Comparison of ENCODE assay signal across 8 cellular contexts in the genomic region with DNA sequence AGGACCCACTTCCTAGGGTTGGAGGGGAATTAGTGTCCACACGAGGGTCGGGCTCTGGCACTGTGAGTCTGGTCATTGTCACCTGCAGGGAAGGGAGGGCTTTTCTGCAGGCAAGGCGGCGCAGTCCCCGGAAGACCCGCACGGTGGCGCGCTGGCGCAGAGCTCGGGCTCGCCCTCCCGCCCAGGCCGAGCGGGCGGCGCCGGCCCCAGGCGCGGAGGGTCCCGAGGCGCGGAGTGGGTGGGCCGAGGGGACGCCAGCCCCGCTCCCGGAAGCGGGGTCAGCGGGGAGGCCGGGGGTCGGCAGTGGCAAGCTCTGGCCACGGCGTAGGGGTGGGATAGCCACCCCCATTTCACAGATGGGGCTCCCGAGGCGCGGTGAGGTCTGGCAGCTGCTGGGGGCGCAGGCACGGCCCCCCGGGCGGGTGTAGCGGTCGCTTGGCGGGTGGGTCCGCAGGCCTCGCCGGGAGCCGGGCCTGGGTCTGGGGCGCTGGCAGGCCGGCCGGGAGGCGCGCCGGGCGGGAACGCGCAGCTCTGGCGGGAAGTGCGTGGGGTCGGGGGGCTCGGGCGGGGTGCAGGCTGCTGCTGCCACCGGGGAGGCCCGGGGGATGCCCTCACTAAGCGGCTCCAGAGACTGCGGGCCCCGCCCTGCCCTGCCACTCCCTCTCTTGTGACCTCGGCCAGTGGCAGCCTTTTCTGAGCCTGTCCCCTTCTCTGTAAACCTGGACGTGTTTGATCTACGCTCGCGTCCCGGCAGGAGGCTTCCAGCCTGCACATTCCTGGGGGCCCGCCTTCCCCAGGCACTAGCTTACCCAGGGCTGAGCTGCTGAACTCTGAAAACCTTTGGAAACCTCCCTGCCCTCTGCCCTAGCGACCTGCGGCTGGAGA. TPM values are rescaled to one million over a fixed set of nuclear protein-coding genes. Genes with fewer than 3 reads are reported as not detected.
DNase-seq lines count a peak whose midpoint lies in the region; ATAC-seq, FAIRE-seq and TF ChIP-seq lines count a peak whose summit lies in the region.

No MANE protein-coding gene starts in this region.

- no peak for TF ChIP-seq EP300 in A549 (IDR thresholded peaks at IDR 0.05)

- H3K27me3 ChIP-seq in iPS-15b (ENCODE audit: control insufficient read depth, insufficient read depth, low read length) (no peaks in the 10 kb centered on the region), smooth muscle cell (ENCODE audit: low read depth) (peaks cover 7% of the 10 kb centered on the region)

- no peaks in the 10 kb centered on the region for H3K79me2 ChIP-seq in smooth muscle cell (ENCODE audit: low read depth)

- peak; percentile 65 to 77 for DNase-seq in A549 (ENCODE audit: low read depth in 1 of 2, low spot score in 1 of 2)
- peak; percentile 96 for DNase-seq in HuH-7 (ENCODE audit: low spot score)
- peak; percentile 40 to 70 (median 50) for DNase-seq in T-helper 17 cell
- peak; percentile 82 for DNase-seq in astrocyte of the hippocampus (ENCODE audit: low read depth, low spot score)
- peak; percentile 37 for DNase-seq in smooth muscle cell (lab: John Stamatoyannopoulos, UW; ENCODE audit: unreplicated experiment)
- DNase-seq in SKM-1 (lab: John Stamatoyannopoulos, UW; ENCODE audit: unreplicated experiment), result no peak

- POLR2A ChIA-PET in A549 (lab: Yijun Ruan, JAX), result interaction anchor here (0.6 to 1.7 kb wide), 4 partner anchors 46 to 241 kb away, joined by 3 to 7 read pairs (median 4); partner anchors contain the start of genes CYP46A1 and EML1

- TF ChIP-seq RAD21 in A549 (conservative IDR thresholded peaks at IDR 0.05 in 1 of 2, IDR thresholded peaks at IDR 0.05 in 1 of 2), result peak; percentile 81 to 92

- peak overlapping the region; percentile 99 for H3K4me2 ChIP-seq in A549
- peak overlapping the region; percentile 95 for H3K4me2 ChIP-seq in smooth muscle cell

- H3K9ac ChIP-seq in iPS-15b (ENCODE audit: low read depth, low read length), result no peak overlapping the region
- no peak overlapping the region for H3K9ac ChIP-seq in smooth muscle cell (ENCODE audit: low read depth)

- H3K4me1 ChIP-seq in A549, result peaks cover 7% of the 10 kb centered on the region; the same call in 2 of the 3 replicates
- peaks cover 2% of the 10 kb centered on the region for H3K4me1 ChIP-seq in iPS-15b (ENCODE audit: control insufficient read depth, insufficient read depth, low read length)
- H3K4me1 ChIP-seq in smooth muscle cell (ENCODE audit: low read depth), result peaks cover 5% of the 10 kb centered on the region

- no peaks in the 10 kb centered on the region for H3K36me3 ChIP-seq in iPS-15b (ENCODE audit: control insufficient read depth, insufficient read depth, low read length)
- no peaks in the 10 kb centered on the region for H3K36me3 ChIP-seq in smooth muscle cell (ENCODE audit: low read depth)

- no peak; the same call in 1 of the 2 replicates for TF ChIP-seq POLR2A in A549 (IDR thresholded peaks at IDR 0.05; ENCODE audit: low read length)

- no peaks in the 10 kb centered on the region for H3K9me3 ChIP-seq in A549
- H3K9me3 ChIP-seq in T-helper 17 cell (ENCODE audit: control insufficient read depth, low read length, poor library complexity, severe bottlenecking), result no peaks in the 10 kb centered on the region
- H3K9me3 ChIP-seq in iPS-15b (ENCODE audit: control insufficient read depth, insufficient read depth, low read length), result no peaks in the 10 kb centered on the region
- no peaks in the 10 kb centered on the region for H3K9me3 ChIP-seq in smooth muscle cell (replicated peaks; ENCODE audit: low read depth)

- peak overlapping the region; percentile 92 for H2AFZ ChIP-seq in smooth muscle cell (ENCODE audit: low read depth)

- H3K4me3 Mint-ChIP-seq in T-helper 17 cell, result peak overlapping the region; percentile 72

- H3K4me1 Mint-ChIP-seq in T-helper 17 cell, result peaks cover 2% of the 10 kb centered on the region

- FAIRE-seq in A549 (lab: Jason Lieb, UNC), result no peak

- ATAC-seq in A549, result peak; percentile 62 to 79
- peak; percentile 68 for ATAC-seq in GM18861 (IDR thresholded peaks at IDR 0.05; ENCODE audit: unreplicated experiment)
- ATAC-seq in T-helper 17 cell, result peak; percentile 85

- TF ChIP-seq CTCF in A549 (IDR thresholded peaks at IDR 0.05), result peak; percentile 91
- TF ChIP-seq CTCF in smooth muscle cell (IDR thresholded peaks at IDR 0.05; ENCODE audit: borderline replicate concordance, insufficient read depth, poor library complexity, severe bottlenecking), result peak; percentile 91

- peaks cover 53% of the 10 kb centered on the region for H3K27me3 Mint-ChIP-seq in T-helper 17 cell

- no peaks in the 10 kb centered on the region for H4K20me1 ChIP-seq in smooth muscle cell (ENCODE audit: low read depth)

- H3K27ac Mint-ChIP-seq in T-helper 17 cell, result no peak overlapping the region

- peaks cover 2% of the 10 kb centered on the region for H3K36me3 Mint-ChIP-seq in T-helper 17 cell (ENCODE audit: low read depth)

- CTCF ChIA-PET in A549 (lab: Yijun Ruan, JAX), result interaction anchor here (0.6 to 19.6 kb wide), 54 partner anchors 9 to 240 kb away, joined by 3 to 263 read pairs (median 5); partner anchors contain the start of genes CYP46A1 and EML1

- H3K4me3 ChIP-seq in A549 (peak overlapping the region; percentile 88), iPS-15b (ENCODE audit: low read depth, low read length) (peak overlapping the region; percentile 41), smooth muscle cell (peak overlapping the region; percentile 79)

- H3F3A ChIP-seq in smooth muscle cell (ENCODE audit: low read depth), result no peaks in the 10 kb centered on the region

- 3% methylated on average over 22 of the region's 75 CpGs for WGBS in A549 (ENCODE audit: missing lambda C conversion rate)
- WGBS in smooth muscle cell (ENCODE audit: low lambda C conversion rate), result 4% methylated on average over 51 of the region's 75 CpGs

- H3K27ac ChIP-seq in A549 (peak overlapping the region; percentile 86 to 89), smooth muscle cell (ENCODE audit: low read depth) (no peak overlapping the region)

TF ChIP-seq in A549, 52 proteins besides CTCF, POLR2A, EP300 and RAD21:
- TF ChIP-seq HOXB5 (CRISPR knock-in tag; IDR thresholded peaks at IDR 0.05) (0 out of 2 replicates have a peak, but pooled peaks have one; percentile 25), RFX5 (IDR thresholded peaks at IDR 0.05) (0 out of 2 replicates have a peak, but pooled peaks have one; percentile 32), SMC3 (IDR thresholded peaks at IDR 0.05) (peak; percentile 95), HDAC2 (IDR thresholded peaks at IDR 0.05) (no peak)
TF ChIP-seq in A549: peak in this region for 3.

RNA-seq across cellular contexts. Expression of gene CYP46A1, which starts 46.1 kb away (rescaled TPM):
- 0.06 and 0.09 TPM in 2 replicates for polyA plus RNA-seq in A549 (2011; rRNA removed)
- 0.07 and 0.08 TPM in 2 replicates for polyA plus RNA-seq in A549 (2012; cell fraction: cytosol; rRNA removed)
- 0.22 and 0.65 TPM in 2 replicates for polyA plus RNA-seq in A549 (2012; cell fraction: nucleus; rRNA removed)
- 0.12 to 0.13 TPM (median 0.13 TPM) in 3 replicates for polyA plus RNA-seq in A549 (2017; fragmentation: RNase III; extraction: RNeasy Plus Mini Kit Qiagen cat#74134 plus additional on column Dnase treatment)
- 0.15 and 0.41 TPM in 2 replicates for polyA minus RNA-seq in A549 (2011; rRNA and poly(A)+ RNA removed)
- under 1 TPM; 0.15 to 0.29 TPM for total RNA-seq in T-helper 17 cell
- 0.45 and 0.63 TPM in 2 replicates for total RNA-seq in smooth muscle cell
- 0.20 and 1.0 TPM in 2 replicates for polyA plus RNA-seq in smooth muscle cell
